ENCODE assay signal across 2 cellular contexts in genomic region chr1:151806170-151806569, GRCh38.
TF ChIP-seq lines count a peak whose summit lies in the region.

No MANE protein-coding gene starts in this region.

TF ChIP-seq in SK-N-SH, 30 proteins besides CTCF, POLR2A, EP300 and RAD21:
- TF ChIP-seq MAX (IDR thresholded peaks at IDR 0.05; ENCODE audit: low read depth) (no peak), USF2 (IDR thresholded peaks at IDR 0.05; ENCODE audit: borderline replicate concordance, low read depth, low read length) (no peak), MXI1 (IDR thresholded peaks at IDR 0.05; ENCODE audit: low read depth, low read length) (no peak)

TF ChIP-seq in SK-N-SH treated with all-trans-retinoic acid at 6 μM for 48 hours, 23 proteins besides CTCF, POLR2A, EP300 and RAD21:
- no peak for TF ChIP-seq ZNF565 (CRISPR knock-in tag; conservative IDR thresholded peaks at IDR 0.05; ENCODE audit: low read depth)
- no peak for TF ChIP-seq PPARA (CRISPR knock-in tag; IDR thresholded peaks at IDR 0.05; ENCODE audit: borderline replicate concordance)
- no peak for TF ChIP-seq TCF4 (CRISPR knock-in tag; IDR thresholded peaks at IDR 0.05; ENCODE audit: borderline replicate concordance)
- no peak for TF ChIP-seq OSR1 (CRISPR knock-in tag; IDR thresholded peaks at IDR 0.05)
- no peak for TF ChIP-seq RARB (CRISPR knock-in tag; IDR thresholded peaks at IDR 0.05)
- TF ChIP-seq ZC3H10 (CRISPR knock-in tag; IDR thresholded peaks at IDR 0.05), result no peak
- TF ChIP-seq ZNF8 (CRISPR knock-in tag; IDR thresholded peaks at IDR 0.05), result no peak
- no peak for TF ChIP-seq ZFP30 (CRISPR knock-in tag; IDR thresholded peaks at IDR 0.05)
- TF ChIP-seq TOX (CRISPR knock-in tag; IDR thresholded peaks at IDR 0.05; ENCODE audit: borderline replicate concordance), result no peak
- no peak for TF ChIP-seq POU6F1 (CRISPR knock-in tag; IDR thresholded peaks at IDR 0.05; ENCODE audit: borderline replicate concordance, low read depth)
- TF ChIP-seq CREB5 (CRISPR knock-in tag; IDR thresholded peaks at IDR 0.05; ENCODE audit: low read depth), result no peak
- no peak for TF ChIP-seq ZFP3 (CRISPR knock-in tag; IDR thresholded peaks at IDR 0.05)
